In the genomic region with DNA sequence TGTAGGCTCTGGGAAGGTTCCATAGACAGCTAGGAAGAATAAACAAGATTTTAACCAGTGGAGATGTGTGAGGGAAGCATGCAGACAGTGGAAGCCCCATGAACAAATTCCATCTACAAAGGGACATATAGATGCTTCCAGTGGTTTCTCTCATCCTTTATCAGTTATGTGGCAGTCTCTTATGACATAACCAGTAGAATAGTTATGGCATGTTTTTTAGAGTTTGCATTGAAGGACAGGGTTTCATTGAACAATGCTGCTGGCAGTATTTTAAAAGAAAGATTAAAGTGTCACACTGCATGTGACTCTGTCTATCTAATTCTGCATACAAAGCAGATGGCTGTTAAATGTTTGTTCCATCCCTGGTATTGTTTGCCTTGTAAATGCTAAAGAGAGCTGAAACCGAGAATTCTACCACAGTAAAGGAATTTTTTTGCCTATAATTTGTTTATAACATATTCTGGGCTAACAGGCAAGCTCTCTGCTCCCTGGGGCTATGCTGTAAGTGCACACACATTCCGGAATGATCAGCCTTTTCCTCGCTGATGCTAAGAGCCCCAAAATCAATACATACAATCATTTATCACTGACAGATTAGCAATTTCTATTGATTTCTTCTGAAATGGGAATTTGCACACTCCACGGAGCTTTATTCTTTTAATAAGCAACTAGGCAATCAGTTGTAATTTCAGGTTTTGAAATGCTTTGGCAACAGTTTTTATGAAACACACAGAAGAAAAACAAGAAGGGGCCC, we compare ENCODE assay signal across 1 cellular context.
TF ChIP-seq lines count a peak whose summit lies in the region.

No MANE protein-coding gene starts in this region.

TF ChIP-seq in H1, 55 proteins besides CTCF, POLR2A, EP300 and RAD21:
- no peak for TF ChIP-seq POLR2AphosphoS5 (IDR thresholded peaks at IDR 0.05; ENCODE audit: low read depth, low read length)
- TF ChIP-seq CBX5 (IDR thresholded peaks at IDR 0.05; ENCODE audit: low read depth, low read length) = no peak
- TF ChIP-seq TAF1 (IDR thresholded peaks at IDR 0.05; ENCODE audit: low read depth, low read length) = no peak
- no peak for TF ChIP-seq ASH2L (IDR thresholded peaks at IDR 0.05; ENCODE audit: low read length)
- no peak for TF ChIP-seq EGR1 (IDR thresholded peaks at IDR 0.05; ENCODE audit: borderline replicate concordance, low read depth, low read length)
- TF ChIP-seq, protein P1, sequence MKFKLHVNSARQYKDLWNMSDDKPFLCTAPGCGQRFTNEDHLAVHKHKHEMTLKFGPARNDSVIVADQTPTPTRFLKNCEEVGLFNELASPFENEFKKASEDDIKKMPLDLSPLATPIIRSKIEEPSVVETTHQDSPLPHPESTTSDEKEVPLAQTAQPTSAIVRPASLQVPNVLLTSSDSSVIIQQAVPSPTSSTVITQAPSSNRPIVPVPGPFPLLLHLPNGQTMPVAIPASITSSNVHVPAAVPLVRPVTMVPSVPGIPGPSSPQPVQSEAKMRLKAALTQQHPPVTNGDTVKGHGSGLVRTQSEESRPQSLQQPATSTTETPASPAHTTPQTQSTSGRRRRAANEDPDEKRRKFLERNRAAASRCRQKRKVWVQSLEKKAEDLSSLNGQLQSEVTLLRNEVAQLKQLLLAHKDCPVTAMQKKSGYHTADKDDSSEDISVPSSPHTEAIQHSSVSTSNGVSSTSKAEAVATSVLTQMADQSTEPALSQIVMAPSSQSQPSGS (IDR thresholded peaks at IDR 0.05; ENCODE audit: low read length) = no peak
- no peak for TF ChIP-seq CHD1 (IDR thresholded peaks at IDR 0.05; ENCODE audit: low read depth, low read length)
- no peak for TF ChIP-seq PHF8 (conservative IDR thresholded peaks at IDR 0.05; ENCODE audit: low read depth, low read length)
- TF ChIP-seq EZH2 (IDR thresholded peaks at IDR 0.05; ENCODE audit: low read depth, low read length, severe bottlenecking) = no peak
- no peak for TF ChIP-seq HDAC2 (IDR thresholded peaks at IDR 0.05; ENCODE audit: borderline replicate concordance in 1 of 2, low read depth in 2 of 2, low read length in 2 of 2)
- no peak for TF ChIP-seq TAF7 (optimal IDR thresholded peaks at IDR 0.05; ENCODE audit: borderline replicate concordance, low read depth, low read length)
- no peak for TF ChIP-seq RXRA (IDR thresholded peaks at IDR 0.05; ENCODE audit: insufficient read depth, low read depth, low read length)
- TF ChIP-seq JUN (IDR thresholded peaks at IDR 0.05; ENCODE audit: low read depth, low read length) = no peak
- TF ChIP-seq GTF2F1 (IDR thresholded peaks at IDR 0.05; ENCODE audit: borderline replicate concordance, low read depth, low read length) = no peak
